ENCODE assay signal across 17 cellular contexts in genomic region chr2:221476195-221476594, GRCh38.
DNase-seq lines count a peak whose midpoint lies in the region; ATAC-seq and TF ChIP-seq lines count a peak whose summit lies in the region.
"Had no signal": no experiment of that assay in that cellular context is flagged by ENCODE, and none has a peak within 500 bp of the region (broad histone marks: within the 10 kb centered on the region; RNA-seq: fewer than 3 reads in every experiment).

No MANE protein-coding gene starts in this region.

- H3K4me3 ChIP-seq in IMR-90 (ENCODE audit: insufficient read depth, low read depth, low read length) (no peak overlapping the region), neural progenitor cell (no peak overlapping the region)
- H3K4me3 ChIP-seq: BLaER1 treated with 17β-estradiol and CSF1 and Interleukin-3, amounts not matched to agents 10 nM and 100 nM had no signal

- no peak for TF ChIP-seq RAD21 in IMR-90 (IDR thresholded peaks at IDR 0.05; ENCODE audit: low read length)

- peaks cover 2% of the 10 kb centered on the region for H3K4me1 Mint-ChIP-seq in neural progenitor cell
- no peaks in the 10 kb centered on the region for H3K4me1 Mint-ChIP-seq in activated T-helper 17 cell treated with anti-CD3 and anti-CD28 coated beads, Interleukin-2, amount 50 U/mL, for 72 hours

- no peak overlapping the region for H3K4ac ChIP-seq in IMR-90 (ENCODE audit: low read depth, low read length)

- H4K91ac ChIP-seq in IMR-90 (ENCODE audit: insufficient read depth, low read depth, low read length), result no peak overlapping the region

- intact Hi-C loops in IMR-90 (cut with micrococcal nuclease), result no loop called here

- in situ Hi-C loops in IMR-90 (cut with MboI; ENCODE audit: low sequenced_read_pairs), result no loop called here

- H3K27ac Mint-ChIP-seq in neural progenitor cell, result no peak overlapping the region
- no peak overlapping the region for H3K27ac Mint-ChIP-seq in activated T-helper 17 cell treated with anti-CD3 and anti-CD28 coated beads, Interleukin-2, amount 50 U/mL, for 72 hours
- H3K27ac Mint-ChIP-seq: B cell; CD4-positive, alpha-beta T cell; CD8-positive, alpha-beta T cell had no signal

- H3K4me2 ChIP-seq in IMR-90 (ENCODE audit: low read depth, low read length) (no peak overlapping the region), neural progenitor cell (no peak overlapping the region)
- H3K4me2 ChIP-seq: BLaER1 treated with 17β-estradiol and CSF1 and Interleukin-3, amounts not matched to agents 10 nM and 100 nM had no signal

- H4K20me1 ChIP-seq in IMR-90 (ENCODE audit: insufficient read depth, low read length), result no peaks in the 10 kb centered on the region
- H4K20me1 ChIP-seq in neural progenitor cell (ENCODE audit: low read depth), result peaks cover 67% of the 10 kb centered on the region
- H4K20me1 ChIP-seq: BLaER1 treated with 17β-estradiol and CSF1 and Interleukin-3, amounts not matched to agents 10 nM and 100 nM had no signal

- no peak overlapping the region for H3K23ac ChIP-seq in IMR-90 (ENCODE audit: low read depth, low read length)

- H3K9ac ChIP-seq in IMR-90 (ENCODE audit: low read depth, low read length) (no peak overlapping the region), neural progenitor cell (no peak overlapping the region)
- H3K9ac ChIP-seq: BLaER1 treated with 17β-estradiol and CSF1 and Interleukin-3, amounts not matched to agents 10 nM and 100 nM had no signal

- H3K36me3 ChIP-seq in IMR-90 (ENCODE audit: control insufficient read depth, insufficient read depth, low read length), result peaks cover 4% of the 10 kb centered on the region
- no peaks in the 10 kb centered on the region for H3K36me3 ChIP-seq in neural progenitor cell
- H3K36me3 ChIP-seq: BLaER1 treated with 17β-estradiol and CSF1 and Interleukin-3, amounts not matched to agents 10 nM and 100 nM had no signal

- CTCF ChIA-PET in IMR-90 (lab: Yijun Ruan, JAX), result no interaction called here

- DNase-seq in IMR-90 (no peak), NCI-H69 (lab: John Stamatoyannopoulos, UW) (peak; percentile 65), neural progenitor cell (ENCODE audit: low spot score) (no peak), AG08396 (ENCODE audit: low spot score) (no peak)
- DNase-seq: 8988T; ACHN; AML-193; Caco-2; Calu3; CD4-positive, alpha-beta T cell; CD8-positive, alpha-beta T cell; DMS79 treated with DMSO at 0.1 percent for 48 hours; GF-D8 had no signal

- no peak overlapping the region for H2AFZ ChIP-seq in IMR-90 (replicated peaks; ENCODE audit: low read length, poor library complexity)
- H2AFZ ChIP-seq in neural progenitor cell (replicated peaks), result no peak overlapping the region

- H3K9me3 ChIP-seq in IMR-90 (ENCODE audit: control insufficient read depth, insufficient read depth, low read length), result no peaks in the 10 kb centered on the region
- no peaks in the 10 kb centered on the region for H3K9me3 ChIP-seq in neural progenitor cell (ENCODE audit: low read depth)
- H3K9me3 ChIP-seq: BLaER1 treated with 17β-estradiol and CSF1 and Interleukin-3, amounts not matched to agents 10 nM and 100 nM; Caco-2 had no signal

- no peak overlapping the region for H3K4me3 Mint-ChIP-seq in neural progenitor cell
- H3K4me3 Mint-ChIP-seq in activated T-helper 17 cell treated with anti-CD3 and anti-CD28 coated beads, Interleukin-2, amount 50 U/mL, for 72 hours, result no peak overlapping the region
- H3K4me3 Mint-ChIP-seq: B cell; CD4-positive, alpha-beta T cell; CD8-positive, alpha-beta T cell had no signal

- H3K27me3 ChIP-seq in IMR-90 (ENCODE audit: control insufficient read depth, insufficient read depth, low read length), result no peaks in the 10 kb centered on the region
- no peaks in the 10 kb centered on the region for H3K27me3 ChIP-seq in neural progenitor cell
- H3K27me3 ChIP-seq: BLaER1 treated with 17β-estradiol and CSF1 and Interleukin-3, amounts not matched to agents 10 nM and 100 nM had no signal

- H2BK120ac ChIP-seq in IMR-90 (ENCODE audit: low read depth, low read length), result no peak overlapping the region

- BruUV-seq in IMR-90 (replicated peaks; lab: Mats Ljungman, UMichigan), result no TSS peak

- TF ChIP-seq POLR2A in IMR-90 (IDR thresholded peaks at IDR 0.05; ENCODE audit: low read depth, low read length), result no peak

- TF ChIP-seq CTCF in IMR-90 (conservative IDR thresholded peaks at IDR 0.05; ENCODE audit: low read depth, low read length) (no peak), neural progenitor cell (IDR thresholded peaks at IDR 0.05) (no peak)

- no peak overlapping the region for H3K14ac ChIP-seq in IMR-90 (replicated peaks; ENCODE audit: low read depth, low read length)

- H2BK20ac ChIP-seq in IMR-90 (ENCODE audit: low read depth, low read length), result no peak overlapping the region

- POLR2A ChIA-PET in IMR-90 (lab: Charles Lee; ENCODE audit: unreplicated experiment), result no interaction called here

- no peaks in the 10 kb centered on the region for H3K9me3 Mint-ChIP-seq in neural progenitor cell
- H3K9me3 Mint-ChIP-seq in activated T-helper 17 cell treated with anti-CD3 and anti-CD28 coated beads, Interleukin-2, amount 50 U/mL, for 72 hours, result no peaks in the 10 kb centered on the region
- H3K9me3 Mint-ChIP-seq: CD4-positive, alpha-beta T cell; CD8-positive, alpha-beta T cell had no signal

- H3K56ac ChIP-seq in IMR-90 (ENCODE audit: extremely low read depth, insufficient read depth, low read length), result no peak overlapping the region

- H3K27ac ChIP-seq in IMR-90 (ENCODE audit: insufficient read depth, low read length) (no peak overlapping the region), neural progenitor cell (peak overlapping the region; percentile 6)
- H3K27ac ChIP-seq: BLaER1 treated with 17β-estradiol and CSF1 and Interleukin-3, amounts not matched to agents 10 nM and 100 nM; C4-2B had no signal

- peaks cover 6% of the 10 kb centered on the region for H3K4me1 ChIP-seq in IMR-90 (ENCODE audit: control insufficient read depth, insufficient read depth, low read length)
- H3K4me1 ChIP-seq in neural progenitor cell, result peaks cover 66% of the 10 kb centered on the region
- H3K4me1 ChIP-seq: BLaER1 treated with 17β-estradiol and CSF1 and Interleukin-3, amounts not matched to agents 10 nM and 100 nM had no signal

- no peak overlapping the region for H3K18ac ChIP-seq in IMR-90 (ENCODE audit: low read depth, low read length)

- H3K27me3 Mint-ChIP-seq in neural progenitor cell (ENCODE audit: insufficient read depth, low read depth), result no peaks in the 10 kb centered on the region
- H3K27me3 Mint-ChIP-seq in activated T-helper 17 cell treated with anti-CD3 and anti-CD28 coated beads, Interleukin-2, amount 50 U/mL, for 72 hours, result no peaks in the 10 kb centered on the region
- H3K27me3 Mint-ChIP-seq: B cell; CD4-positive, alpha-beta T cell had no signal

- dilution Hi-C loops in IMR-90 (cut with HindIII; ENCODE audit: low sequenced_read_pairs, unreplicated experiment), result no loop called here

- H3K9me1 ChIP-seq in IMR-90 (ENCODE audit: insufficient read depth, low read length), result no peaks in the 10 kb centered on the region; the same call in 1 of the 2 replicates

- peaks cover 30% of the 10 kb centered on the region for H3K36me3 Mint-ChIP-seq in neural progenitor cell
- peaks cover 12% of the 10 kb centered on the region for H3K36me3 Mint-ChIP-seq in activated T-helper 17 cell treated with anti-CD3 and anti-CD28 coated beads, Interleukin-2, amount 50 U/mL, for 72 hours (ENCODE audit: low read depth)
- H3K36me3 Mint-ChIP-seq: CD8-positive, alpha-beta T cell had no signal

- no peak overlapping the region for H4K5ac ChIP-seq in IMR-90 (ENCODE audit: low read depth, low read length)

- no peak overlapping the region for H2BK5ac ChIP-seq in IMR-90 (ENCODE audit: low read depth, low read length, poor library complexity, severe bottlenecking)

- peaks cover 85% of the 10 kb centered on the region for H3F3A ChIP-seq in neural progenitor cell (ENCODE audit: low read depth)

- no peak overlapping the region for H2BK15ac ChIP-seq in IMR-90 (ENCODE audit: low read depth, low read length)

- peaks cover 2 to 14% of the 10 kb centered on the region in 2 experiments; a peak in 1 of 4 replicates for H3K79me1 ChIP-seq in IMR-90 (ENCODE audit: low read depth in 1 of 2, low read length in 2 of 2)

- no peak for ATAC-seq in IMR-90 (ENCODE audit: low read depth)
- ATAC-seq in activated T-helper 17 cell treated with anti-CD3 and anti-CD28 coated beads, Interleukin-2, amount 50 U/mL, for 72 hours (replicated peaks), result no peak
- ATAC-seq: CD8-positive, alpha-beta T cell had no signal

- H2AK5ac ChIP-seq in IMR-90 (ENCODE audit: low read depth, low read length), result no peak overlapping the region

- H2AK9ac ChIP-seq in IMR-90 (replicated peaks; ENCODE audit: low read depth, low read length, poor library complexity), result no peak overlapping the region

- no peak overlapping the region for H4K8ac ChIP-seq in IMR-90 (ENCODE audit: low read depth in 2 of 2, low read length in 2 of 2)

- no CpG with 5 or more reads among the region's 1 CpG for WGBS in IMR-90 (ENCODE audit: extremely low coverage in 2 of 2, insufficient read length in 1 of 2), 2 experiments

- H3K79me2 ChIP-seq in neural progenitor cell (ENCODE audit: low read depth), result peaks cover 99% of the 10 kb centered on the region

TF ChIP-seq in IMR-90, 13 proteins besides CTCF, POLR2A, EP300 and RAD21:
- TF ChIP-seq MAFK (IDR thresholded peaks at IDR 0.05; ENCODE audit: low read depth, low read length) (no peak), BHLHE40 (IDR thresholded peaks at IDR 0.05; ENCODE audit: low read depth, low read length) (no peak), MAZ (IDR thresholded peaks at IDR 0.05; ENCODE audit: borderline replicate concordance, low read depth, low read length) (no peak), ELK1 (IDR thresholded peaks at IDR 0.05; ENCODE audit: borderline replicate concordance, low read depth, low read length) (no peak), SMC3 (IDR thresholded peaks at IDR 0.05; ENCODE audit: low read depth, low read length) (no peak), CEBPB (IDR thresholded peaks at IDR 0.05; ENCODE audit: low read depth, low read length) (peak; percentile 82), NFE2L2 (IDR thresholded peaks at IDR 0.05; ENCODE audit: low read depth, low read length) (no peak)
